In the genomic region with DNA sequence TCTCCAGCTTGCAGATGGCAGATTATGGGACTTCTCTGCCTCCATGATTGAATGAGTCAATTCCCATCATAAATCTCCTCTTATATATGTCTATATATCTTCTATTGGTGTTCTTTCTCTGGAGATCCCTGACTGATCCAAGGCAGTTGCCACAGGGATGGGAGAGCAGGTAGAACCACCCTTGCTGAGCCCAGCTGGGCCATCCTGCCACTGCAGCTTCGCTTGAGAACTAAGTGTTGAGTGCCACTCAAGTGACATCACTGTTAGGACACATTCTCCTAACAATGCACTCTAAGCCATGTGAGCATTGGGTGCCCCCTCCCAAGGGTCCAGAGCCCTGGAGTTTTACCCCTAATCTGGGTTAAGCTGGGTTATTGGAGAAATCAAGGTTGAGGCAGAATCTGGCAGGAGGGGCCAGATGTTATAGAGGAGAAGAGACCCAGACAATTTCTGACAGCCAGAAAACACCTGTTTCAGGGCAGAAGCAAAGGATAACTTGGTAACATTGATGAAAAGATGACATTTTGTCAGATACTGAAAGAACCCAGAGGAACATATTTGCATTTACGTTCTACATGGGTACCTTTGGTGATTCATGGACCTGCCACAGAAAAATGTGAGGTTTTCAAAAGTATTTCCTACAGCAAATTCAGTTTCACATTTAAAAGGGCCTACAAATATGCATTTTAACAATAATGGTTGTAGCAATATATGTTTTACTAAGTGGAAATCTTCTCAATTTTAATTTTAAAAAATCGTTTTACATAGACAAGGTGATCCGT, we compare ENCODE assay signal across 14 cellular contexts. TPM values are rescaled to one million over a fixed set of nuclear protein-coding genes. Genes with fewer than 3 reads are reported as not detected.
DNase-seq lines count a peak whose midpoint lies in the region; ATAC-seq, FAIRE-seq and TF ChIP-seq lines count a peak whose summit lies in the region.
"Had no signal": no experiment of that assay in that cellular context is flagged by ENCODE, and none has a peak within 500 bp of the region (broad histone marks: within the 10 kb centered on the region; RNA-seq: fewer than 3 reads in every experiment).

No MANE protein-coding gene starts in this region.

- no peak overlapping the region for H3K27ac ChIP-seq in OCI-LY3 (ENCODE audit: low read length)
- no peak overlapping the region for H3K27ac ChIP-seq in breast epithelium
- H3K27ac ChIP-seq: BLaER1, SK-N-MC had no signal

- H3K27me3 ChIP-seq in OCI-LY3 (ENCODE audit: low read depth, low read length) (peaks cover 59% of the 10 kb centered on the region), breast epithelium (no peaks in the 10 kb centered on the region)
- H3K27me3 ChIP-seq: BLaER1 had no signal

- FAIRE-seq in GM12891 (lab: Jason Lieb, UNC) (peak; percentile 62), H54 (lab: Jason Lieb, UNC) (no peak)
- FAIRE-seq: colon had no signal

- no peaks in the 10 kb centered on the region for H3K9me3 ChIP-seq in OCI-LY3 (ENCODE audit: insufficient read depth, low read length)
- H3K9me3 ChIP-seq in breast epithelium: no peaks in the 10 kb centered on the region
- H3K9me3 ChIP-seq: BLaER1 had no signal

- H3K4me3 ChIP-seq in OCI-LY3 (ENCODE audit: low read length) (no peak overlapping the region), breast epithelium (no peak overlapping the region)
- H3K4me3 ChIP-seq: BLaER1, SK-N-MC had no signal

- H2AFZ ChIP-seq in OCI-LY3 (ENCODE audit: low read depth, low read length): no peak overlapping the region

- H3K79me2 ChIP-seq in OCI-LY3 (ENCODE audit: low read length): no peaks in the 10 kb centered on the region

- peaks cover 30% of the 10 kb centered on the region for H3K4me1 ChIP-seq in OCI-LY3 (ENCODE audit: low read length)
- H3K4me1 ChIP-seq in breast epithelium: peaks cover 0 to 3% of the 10 kb centered on the region in 2 donors

- no peak overlapping the region for H3K9ac ChIP-seq in OCI-LY3 (ENCODE audit: low read length)
- H3K9ac ChIP-seq: BLaER1 had no signal

- DNase-seq in GM12891 (ENCODE audit: insufficient read length, low spot score) (no peak), occipital lobe (lab: John Stamatoyannopoulos, UW) (no peak), DMS53 treated with DMSO at 0.1 percent for 48 hours (lab: John Stamatoyannopoulos, UW; ENCODE audit: unreplicated experiment) (no peak), breast epithelium (ENCODE audit: low spot score in 2 of 2) (no peak), H54 (ENCODE audit: insufficient read length, low spot score) (no peak)
- DNase-seq: H7, NCI-H2029, nephron progenitor cell had no signal

- peaks cover 7% of the 10 kb centered on the region; the same call in 1 of the 2 replicates for H4K20me1 ChIP-seq in OCI-LY3 (ENCODE audit: insufficient read depth, low read length)
- H4K20me1 ChIP-seq: BLaER1 had no signal

- ATAC-seq in GM19372 (IDR thresholded peaks at IDR 0.05; ENCODE audit: low read depth, unreplicated experiment) (peak; percentile 57), HG02938 (IDR thresholded peaks at IDR 0.05; ENCODE audit: unreplicated experiment) (peak; percentile 86)

- TF ChIP-seq CTCF in OCI-LY3 (IDR thresholded peaks at IDR 0.05; ENCODE audit: low read depth, low read length): no peak
- no peak for TF ChIP-seq CTCF in breast epithelium (IDR thresholded peaks at IDR 0.05)

- H3K4me2 ChIP-seq in OCI-LY3 (ENCODE audit: low read length): peak overlapping the region; percentile 21; the same call in 1 of the 2 replicates
- H3K4me2 ChIP-seq: BLaER1 had no signal

- TF ChIP-seq POLR2A in GM12891 (IDR thresholded peaks at IDR 0.05; ENCODE audit: low read depth, low read length) (no peak), breast epithelium (IDR thresholded peaks at IDR 0.05) (no peak), H54 (IDR thresholded peaks at IDR 0.05; ENCODE audit: low read depth, low read length) (no peak)

- intact Hi-C loops in breast epithelium (cut with DNase I; ENCODE audit: low total_unique reads): no loop called here

- no peaks in the 10 kb centered on the region for H3K36me3 ChIP-seq in OCI-LY3 (replicated peaks; ENCODE audit: low read depth, low read length)
- H3K36me3 ChIP-seq in breast epithelium: no peaks in the 10 kb centered on the region
- H3K36me3 ChIP-seq: BLaER1 had no signal

TF ChIP-seq in GM12891, 5 proteins besides CTCF, POLR2A, EP300 and RAD21:
- TF ChIP-seq POLR2AphosphoS5 (IDR thresholded peaks at IDR 0.05; ENCODE audit: low read depth, low read length): no peak
- TF ChIP-seq POU2F2 (IDR thresholded peaks at IDR 0.05; ENCODE audit: low read depth, low read length): peak; percentile 60; the same call in 1 of the 2 replicates
- no peak for TF ChIP-seq PAX5 (IDR thresholded peaks at IDR 0.05; ENCODE audit: insufficient read depth, low read length, severe bottlenecking)
- no peak for TF ChIP-seq SPI1 (IDR thresholded peaks at IDR 0.05; ENCODE audit: low read depth, low read length)
- TF ChIP-seq TAF1 (IDR thresholded peaks at IDR 0.05; ENCODE audit: low read depth, low read length): no peak

RNA-seq across cellular contexts. Expression of gene MAX, which starts 57.2 kb away (rescaled TPM):
- 56.0 TPM for polyA plus RNA-seq in GM12891 (2012; ENCODE audit: low read depth, missing spikeins)
- total RNA-seq in occipital lobe (55.4 TPM), breast epithelium (10 to 100 TPM; 50.5 to 64.1 (median 51.7) TPM)
